Comparison of ENCODE assay signal across 1 cellular context in the genomic region with DNA sequence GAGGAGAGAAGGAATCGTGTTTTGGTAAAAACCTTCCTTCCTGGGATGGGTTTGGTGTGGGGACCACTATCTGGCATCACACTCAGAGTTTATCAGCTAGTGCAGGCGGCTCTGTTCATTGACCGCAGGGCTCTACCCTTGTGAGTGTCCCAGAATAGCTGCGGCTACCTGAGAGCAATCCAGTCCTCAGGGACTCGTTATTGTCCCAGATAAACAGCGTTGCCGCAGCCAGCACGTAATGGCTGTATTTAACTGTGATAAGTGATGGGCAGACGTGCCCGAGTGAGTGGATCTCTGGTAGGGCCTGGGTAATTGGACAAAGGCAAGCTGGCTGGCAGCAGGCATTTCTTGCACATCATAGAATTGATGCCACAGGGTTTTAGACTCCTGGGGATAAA.
TF ChIP-seq lines count a peak whose summit lies in the region.

No MANE protein-coding gene starts in this region.

TF ChIP-seq in HEK293, 187 proteins besides CTCF, POLR2A, EP300 and RAD21 (continued from another document and continues in another):
- TF ChIP-seq, protein P1, sequence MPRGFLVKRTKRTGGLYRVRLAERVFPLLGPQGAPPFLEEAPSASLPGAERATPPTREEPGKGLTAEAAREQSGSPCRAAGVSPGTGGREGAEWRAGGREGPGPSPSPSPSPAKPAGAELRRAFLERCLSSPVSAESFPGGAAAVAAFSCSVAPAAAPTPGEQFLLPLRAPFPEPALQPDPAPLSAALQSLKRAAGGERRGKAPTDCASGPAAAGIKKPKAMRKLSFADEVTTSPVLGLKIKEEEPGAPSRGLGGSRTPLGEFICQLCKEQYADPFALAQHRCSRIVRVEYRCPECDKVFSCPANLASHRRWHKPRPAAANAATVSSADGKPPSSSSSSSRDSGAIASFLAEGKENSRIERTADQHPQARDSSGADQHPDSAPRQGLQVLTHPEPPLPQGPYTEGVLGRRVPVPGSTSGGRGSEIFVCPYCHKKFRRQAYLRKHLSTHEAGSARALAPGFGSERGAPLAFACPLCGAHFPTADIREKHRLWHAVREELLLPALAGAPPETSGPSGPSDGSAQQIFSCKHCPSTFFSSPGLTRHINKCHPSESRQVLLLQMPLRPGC (tag by site-specific recombination; IDR thresholded peaks at IDR 0.05), result peak; percentile 78
- TF ChIP-seq, protein P2, sequence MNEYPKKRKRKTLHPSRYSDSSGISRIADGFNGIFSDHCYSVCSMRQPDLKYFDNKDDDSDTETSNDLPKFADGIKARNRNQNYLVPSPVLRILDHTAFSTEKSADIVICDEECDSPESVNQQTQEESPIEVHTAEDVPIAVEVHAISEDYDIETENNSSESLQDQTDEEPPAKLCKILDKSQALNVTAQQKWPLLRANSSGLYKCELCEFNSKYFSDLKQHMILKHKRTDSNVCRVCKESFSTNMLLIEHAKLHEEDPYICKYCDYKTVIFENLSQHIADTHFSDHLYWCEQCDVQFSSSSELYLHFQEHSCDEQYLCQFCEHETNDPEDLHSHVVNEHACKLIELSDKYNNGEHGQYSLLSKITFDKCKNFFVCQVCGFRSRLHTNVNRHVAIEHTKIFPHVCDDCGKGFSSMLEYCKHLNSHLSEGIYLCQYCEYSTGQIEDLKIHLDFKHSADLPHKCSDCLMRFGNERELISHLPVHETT (tag by site-specific recombination; IDR thresholded peaks at IDR 0.05), result peak; percentile 71; the same call in 1 of the 2 replicates
- TF ChIP-seq ZNF121 (tag by site-specific recombination; IDR thresholded peaks at IDR 0.05), result no peak
- TF ChIP-seq, protein P3, sequence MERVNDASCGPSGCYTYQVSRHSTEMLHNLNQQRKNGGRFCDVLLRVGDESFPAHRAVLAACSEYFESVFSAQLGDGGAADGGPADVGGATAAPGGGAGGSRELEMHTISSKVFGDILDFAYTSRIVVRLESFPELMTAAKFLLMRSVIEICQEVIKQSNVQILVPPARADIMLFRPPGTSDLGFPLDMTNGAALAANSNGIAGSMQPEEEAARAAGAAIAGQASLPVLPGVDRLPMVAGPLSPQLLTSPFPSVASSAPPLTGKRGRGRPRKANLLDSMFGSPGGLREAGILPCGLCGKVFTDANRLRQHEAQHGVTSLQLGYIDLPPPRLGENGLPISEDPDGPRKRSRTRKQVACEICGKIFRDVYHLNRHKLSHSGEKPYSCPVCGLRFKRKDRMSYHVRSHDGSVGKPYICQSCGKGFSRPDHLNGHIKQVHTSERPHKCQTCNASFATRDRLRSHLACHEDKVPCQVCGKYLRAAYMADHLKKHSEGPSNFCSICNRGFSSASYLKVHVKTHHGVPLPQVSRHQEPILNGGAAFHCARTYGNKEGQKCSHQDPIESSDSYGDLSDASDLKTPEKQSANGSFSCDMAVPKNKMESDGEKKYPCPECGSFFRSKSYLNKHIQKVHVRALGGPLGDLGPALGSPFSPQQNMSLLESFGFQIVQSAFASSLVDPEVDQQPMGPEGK (tag by site-specific recombination; IDR thresholded peaks at IDR 0.05), result peak; percentile 71
- TF ChIP-seq ZNF677 (tag by site-specific recombination; IDR thresholded peaks at IDR 0.05), result no peak
- TF ChIP-seq ZNF423 (tag by site-specific recombination; IDR thresholded peaks at IDR 0.05), result peak; percentile 90
- peak; percentile 81 for TF ChIP-seq SP7 (tag by site-specific recombination; IDR thresholded peaks at IDR 0.05)
- TF ChIP-seq WT1 (tag by site-specific recombination; IDR thresholded peaks at IDR 0.05), result peak; percentile 85
- peak; percentile 78; the same call in 1 of the 2 replicates for TF ChIP-seq MZF1 (tag by site-specific recombination; IDR thresholded peaks at IDR 0.05; ENCODE audit: borderline replicate concordance)
- TF ChIP-seq ZBTB21 (tag by site-specific recombination; IDR thresholded peaks at IDR 0.05), result peak; percentile 18; the same call in 1 of the 2 replicates
- TF ChIP-seq, protein P4, sequence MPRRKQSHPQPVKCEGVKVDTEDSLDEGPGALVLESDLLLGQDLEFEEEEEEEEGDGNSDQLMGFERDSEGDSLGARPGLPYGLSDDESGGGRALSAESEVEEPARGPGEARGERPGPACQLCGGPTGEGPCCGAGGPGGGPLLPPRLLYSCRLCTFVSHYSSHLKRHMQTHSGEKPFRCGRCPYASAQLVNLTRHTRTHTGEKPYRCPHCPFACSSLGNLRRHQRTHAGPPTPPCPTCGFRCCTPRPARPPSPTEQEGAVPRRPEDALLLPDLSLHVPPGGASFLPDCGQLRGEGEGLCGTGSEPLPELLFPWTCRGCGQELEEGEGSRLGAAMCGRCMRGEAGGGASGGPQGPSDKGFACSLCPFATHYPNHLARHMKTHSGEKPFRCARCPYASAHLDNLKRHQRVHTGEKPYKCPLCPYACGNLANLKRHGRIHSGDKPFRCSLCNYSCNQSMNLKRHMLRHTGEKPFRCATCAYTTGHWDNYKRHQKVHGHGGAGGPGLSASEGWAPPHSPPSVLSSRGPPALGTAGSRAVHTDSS (tag by site-specific recombination; IDR thresholded peaks at IDR 0.05), result no peak; the same call in 1 of the 2 replicates
- TF ChIP-seq SP2 (tag by site-specific recombination; IDR thresholded peaks at IDR 0.05), result no peak
- TF ChIP-seq, protein P5, sequence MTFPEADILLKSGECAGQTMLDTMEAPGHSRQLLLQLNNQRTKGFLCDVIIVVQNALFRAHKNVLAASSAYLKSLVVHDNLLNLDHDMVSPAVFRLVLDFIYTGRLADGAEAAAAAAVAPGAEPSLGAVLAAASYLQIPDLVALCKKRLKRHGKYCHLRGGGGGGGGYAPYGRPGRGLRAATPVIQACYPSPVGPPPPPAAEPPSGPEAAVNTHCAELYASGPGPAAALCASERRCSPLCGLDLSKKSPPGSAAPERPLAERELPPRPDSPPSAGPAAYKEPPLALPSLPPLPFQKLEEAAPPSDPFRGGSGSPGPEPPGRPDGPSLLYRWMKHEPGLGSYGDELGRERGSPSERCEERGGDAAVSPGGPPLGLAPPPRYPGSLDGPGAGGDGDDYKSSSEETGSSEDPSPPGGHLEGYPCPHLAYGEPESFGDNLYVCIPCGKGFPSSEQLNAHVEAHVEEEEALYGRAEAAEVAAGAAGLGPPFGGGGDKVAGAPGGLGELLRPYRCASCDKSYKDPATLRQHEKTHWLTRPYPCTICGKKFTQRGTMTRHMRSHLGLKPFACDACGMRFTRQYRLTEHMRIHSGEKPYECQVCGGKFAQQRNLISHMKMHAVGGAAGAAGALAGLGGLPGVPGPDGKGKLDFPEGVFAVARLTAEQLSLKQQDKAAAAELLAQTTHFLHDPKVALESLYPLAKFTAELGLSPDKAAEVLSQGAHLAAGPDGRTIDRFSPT (tag by site-specific recombination; IDR thresholded peaks at IDR 0.05), result peak; percentile 53; the same call in 1 of the 2 replicates
- TF ChIP-seq, protein P6, sequence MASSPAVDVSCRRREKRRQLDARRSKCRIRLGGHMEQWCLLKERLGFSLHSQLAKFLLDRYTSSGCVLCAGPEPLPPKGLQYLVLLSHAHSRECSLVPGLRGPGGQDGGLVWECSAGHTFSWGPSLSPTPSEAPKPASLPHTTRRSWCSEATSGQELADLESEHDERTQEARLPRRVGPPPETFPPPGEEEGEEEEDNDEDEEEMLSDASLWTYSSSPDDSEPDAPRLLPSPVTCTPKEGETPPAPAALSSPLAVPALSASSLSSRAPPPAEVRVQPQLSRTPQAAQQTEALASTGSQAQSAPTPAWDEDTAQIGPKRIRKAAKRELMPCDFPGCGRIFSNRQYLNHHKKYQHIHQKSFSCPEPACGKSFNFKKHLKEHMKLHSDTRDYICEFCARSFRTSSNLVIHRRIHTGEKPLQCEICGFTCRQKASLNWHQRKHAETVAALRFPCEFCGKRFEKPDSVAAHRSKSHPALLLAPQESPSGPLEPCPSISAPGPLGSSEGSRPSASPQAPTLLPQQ (tag by site-specific recombination; IDR thresholded peaks at IDR 0.05), result peak; percentile 90
- no peak for TF ChIP-seq ZNF354C (tag by site-specific recombination; IDR thresholded peaks at IDR 0.05; ENCODE audit: borderline replicate concordance, low read depth)
- peak; percentile 87 for TF ChIP-seq ZNF629 (tag by site-specific recombination; IDR thresholded peaks at IDR 0.05)
- TF ChIP-seq ZFP69B (tag by site-specific recombination; IDR thresholded peaks at IDR 0.05), result peak; percentile 75; the same call in 1 of the 2 replicates
- 0 out of 2 replicates have a peak, but pooled peaks have one; percentile 27 for TF ChIP-seq ZBTB1 (tag by site-specific recombination; IDR thresholded peaks at IDR 0.05)
- peak; percentile 84 for TF ChIP-seq KLF8 (tag by site-specific recombination; IDR thresholded peaks at IDR 0.05)
- TF ChIP-seq, protein P7, sequence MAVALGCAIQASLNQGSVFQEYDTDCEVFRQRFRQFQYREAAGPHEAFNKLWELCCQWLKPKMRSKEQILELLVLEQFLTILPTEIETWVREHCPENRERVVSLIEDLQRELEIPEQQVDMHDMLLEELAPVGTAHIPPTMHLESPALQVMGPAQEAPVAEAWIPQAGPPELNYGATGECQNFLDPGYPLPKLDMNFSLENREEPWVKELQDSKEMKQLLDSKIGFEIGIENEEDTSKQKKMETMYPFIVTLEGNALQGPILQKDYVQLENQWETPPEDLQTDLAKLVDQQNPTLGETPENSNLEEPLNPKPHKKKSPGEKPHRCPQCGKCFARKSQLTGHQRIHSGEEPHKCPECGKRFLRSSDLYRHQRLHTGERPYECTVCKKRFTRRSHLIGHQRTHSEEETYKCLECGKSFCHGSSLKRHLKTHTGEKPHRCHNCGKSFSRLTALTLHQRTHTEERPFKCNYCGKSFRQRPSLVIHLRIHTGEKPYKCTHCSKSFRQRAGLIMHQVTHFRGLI (tag by site-specific recombination; IDR thresholded peaks at IDR 0.05), result 0 out of 2 replicates have a peak, but pooled peaks have one; percentile 54
- peak; percentile 97 for TF ChIP-seq OSR2 (tag by site-specific recombination; IDR thresholded peaks at IDR 0.05)
- peak; percentile 80 for TF ChIP-seq ZNF391 (tag by site-specific recombination; IDR thresholded peaks at IDR 0.05; ENCODE audit: borderline replicate concordance, low read depth)
- TF ChIP-seq FEZF1 (tag by site-specific recombination; IDR thresholded peaks at IDR 0.05), result peak; percentile 97
- TF ChIP-seq ZNF248 (tag by site-specific recombination; IDR thresholded peaks at IDR 0.05), result no peak
- peak; percentile 71; the same call in 1 of the 2 replicates for TF ChIP-seq TRIM28 (IDR thresholded peaks at IDR 0.05; ENCODE audit: borderline replicate concordance, low read length)
- peak; percentile 76; the same call in 1 of the 2 replicates for TF ChIP-seq ZNF596 (tag by site-specific recombination; IDR thresholded peaks at IDR 0.05)
- TF ChIP-seq, protein P8, sequence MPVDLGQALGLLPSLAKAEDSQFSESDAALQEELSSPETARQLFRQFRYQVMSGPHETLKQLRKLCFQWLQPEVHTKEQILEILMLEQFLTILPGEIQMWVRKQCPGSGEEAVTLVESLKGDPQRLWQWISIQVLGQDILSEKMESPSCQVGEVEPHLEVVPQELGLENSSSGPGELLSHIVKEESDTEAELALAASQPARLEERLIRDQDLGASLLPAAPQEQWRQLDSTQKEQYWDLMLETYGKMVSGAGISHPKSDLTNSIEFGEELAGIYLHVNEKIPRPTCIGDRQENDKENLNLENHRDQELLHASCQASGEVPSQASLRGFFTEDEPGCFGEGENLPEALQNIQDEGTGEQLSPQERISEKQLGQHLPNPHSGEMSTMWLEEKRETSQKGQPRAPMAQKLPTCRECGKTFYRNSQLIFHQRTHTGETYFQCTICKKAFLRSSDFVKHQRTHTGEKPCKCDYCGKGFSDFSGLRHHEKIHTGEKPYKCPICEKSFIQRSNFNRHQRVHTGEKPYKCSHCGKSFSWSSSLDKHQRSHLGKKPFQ (tag by site-specific recombination; IDR thresholded peaks at IDR 0.05), result peak; percentile 72
- peak; percentile 97 for TF ChIP-seq ZSCAN30 (tag by site-specific recombination; IDR thresholded peaks at IDR 0.05)
- TF ChIP-seq ZNF600 (tag by site-specific recombination; IDR thresholded peaks at IDR 0.05), result peak; percentile 92
- no peak for TF ChIP-seq ZNF785 (tag by site-specific recombination; IDR thresholded peaks at IDR 0.05)
- peak; percentile 58; the same call in 1 of the 2 replicates for TF ChIP-seq ZBTB8A (tag by site-specific recombination; IDR thresholded peaks at IDR 0.05)
- TF ChIP-seq ZNF843 (tag by site-specific recombination; IDR thresholded peaks at IDR 0.05), result peak; percentile 93
- TF ChIP-seq ZNF2 (tag by site-specific recombination; IDR thresholded peaks at IDR 0.05), result peak; percentile 64; the same call in 1 of the 2 replicates
- TF ChIP-seq, protein P9, sequence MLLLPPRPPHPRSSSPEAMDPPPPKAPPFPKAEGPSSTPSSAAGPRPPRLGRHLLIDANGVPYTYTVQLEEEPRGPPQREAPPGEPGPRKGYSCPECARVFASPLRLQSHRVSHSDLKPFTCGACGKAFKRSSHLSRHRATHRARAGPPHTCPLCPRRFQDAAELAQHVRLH (tag by site-specific recombination; IDR thresholded peaks at IDR 0.05), result peak; percentile 74; the same call in 1 of the 2 replicates
- no peak for TF ChIP-seq ZNF548 (tag by site-specific recombination; IDR thresholded peaks at IDR 0.05)
- TF ChIP-seq ZNF501 (tag by site-specific recombination; IDR thresholded peaks at IDR 0.05), result no peak; the same call in 1 of the 2 replicates
- 0 out of 2 replicates have a peak, but pooled peaks have one; percentile 89 for TF ChIP-seq ZSCAN23 (tag by site-specific recombination; IDR thresholded peaks at IDR 0.05)
- TF ChIP-seq ZNF514 (tag by site-specific recombination; IDR thresholded peaks at IDR 0.05), result no peak
- TF ChIP-seq ZBTB17 (tag by site-specific recombination; IDR thresholded peaks at IDR 0.05), result peak; percentile 95
- peak; percentile 52; the same call in 1 of the 2 replicates for TF ChIP-seq ZFP37 (tag by site-specific recombination; IDR thresholded peaks at IDR 0.05)
- peak; percentile 58 for TF ChIP-seq ZNF341 (tag by site-specific recombination; IDR thresholded peaks at IDR 0.05; ENCODE audit: low read depth)
- peak; percentile 43; the same call in 1 of the 2 replicates for TF ChIP-seq ZIC2 (tag by site-specific recombination; IDR thresholded peaks at IDR 0.05)
- TF ChIP-seq, protein P10, sequence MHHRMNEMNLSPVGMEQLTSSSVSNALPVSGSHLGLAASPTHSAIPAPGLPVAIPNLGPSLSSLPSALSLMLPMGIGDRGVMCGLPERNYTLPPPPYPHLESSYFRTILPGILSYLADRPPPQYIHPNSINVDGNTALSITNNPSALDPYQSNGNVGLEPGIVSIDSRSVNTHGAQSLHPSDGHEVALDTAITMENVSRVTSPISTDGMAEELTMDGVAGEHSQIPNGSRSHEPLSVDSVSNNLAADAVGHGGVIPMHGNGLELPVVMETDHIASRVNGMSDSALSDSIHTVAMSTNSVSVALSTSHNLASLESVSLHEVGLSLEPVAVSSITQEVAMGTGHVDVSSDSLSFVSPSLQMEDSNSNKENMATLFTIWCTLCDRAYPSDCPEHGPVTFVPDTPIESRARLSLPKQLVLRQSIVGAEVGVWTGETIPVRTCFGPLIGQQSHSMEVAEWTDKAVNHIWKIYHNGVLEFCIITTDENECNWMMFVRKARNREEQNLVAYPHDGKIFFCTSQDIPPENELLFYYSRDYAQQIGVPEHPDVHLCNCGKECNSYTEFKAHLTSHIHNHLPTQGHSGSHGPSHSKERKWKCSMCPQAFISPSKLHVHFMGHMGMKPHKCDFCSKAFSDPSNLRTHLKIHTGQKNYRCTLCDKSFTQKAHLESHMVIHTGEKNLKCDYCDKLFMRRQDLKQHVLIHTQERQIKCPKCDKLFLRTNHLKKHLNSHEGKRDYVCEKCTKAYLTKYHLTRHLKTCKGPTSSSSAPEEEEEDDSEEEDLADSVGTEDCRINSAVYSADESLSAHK (tag by site-specific recombination; IDR thresholded peaks at IDR 0.05), result peak; percentile 76
